Comparison of ENCODE assay signal across 8 cellular contexts in the genomic region with DNA sequence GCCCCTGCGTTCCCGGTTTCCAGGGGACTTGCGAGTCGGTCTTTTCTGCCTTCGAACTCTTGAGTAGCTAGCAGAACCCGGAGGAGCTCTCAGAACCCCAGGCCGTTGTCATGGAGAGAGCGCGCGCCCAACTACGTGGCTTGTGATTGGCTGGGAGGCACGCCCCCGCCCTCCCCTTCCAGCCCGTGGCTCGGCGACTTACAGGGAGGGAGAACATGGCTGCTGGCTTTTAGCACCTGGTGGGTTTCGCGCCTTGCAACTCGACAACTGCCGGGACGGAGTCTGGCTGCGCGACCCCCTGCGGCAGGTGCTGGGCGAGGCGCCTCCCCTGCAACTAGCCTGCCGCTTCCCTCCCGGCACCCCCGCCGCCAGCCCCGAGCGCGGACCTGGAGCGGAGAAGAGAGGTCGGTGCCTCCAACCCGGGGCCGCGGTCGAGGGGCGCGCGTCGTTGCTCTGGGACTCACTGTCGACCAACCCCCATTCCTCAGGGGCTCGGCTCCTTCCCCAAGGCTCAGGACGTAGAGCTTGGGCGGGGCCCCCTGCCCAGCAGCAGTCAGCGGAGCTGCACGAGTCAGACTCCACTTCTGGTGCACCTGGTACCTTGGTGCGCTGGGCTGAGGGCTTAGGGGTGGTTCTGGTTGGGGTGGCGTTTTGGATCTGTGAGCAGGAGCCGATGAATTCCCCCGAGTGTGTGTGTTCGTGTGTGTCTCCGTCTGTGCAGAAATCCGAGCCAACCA. TPM values are rescaled to one million over a fixed set of nuclear protein-coding genes. Genes with fewer than 3 reads are reported as not detected.
DNase-seq lines count a peak whose midpoint lies in the region; ATAC-seq and TF ChIP-seq lines count a peak whose summit lies in the region.

No MANE protein-coding gene starts in this region.

- H3K27ac ChIP-seq in CD4-positive, CD25-positive, alpha-beta regulatory T cell (ENCODE audit: insufficient read depth, low read length, poor library complexity, severe bottlenecking): peak overlapping the region; percentile 38
- H3K27ac ChIP-seq in HUES64 (ENCODE audit: low read depth, low read length): peak overlapping the region; percentile 46; the same call in 1 of the 2 replicates
- no peak overlapping the region for H3K27ac ChIP-seq in PC-3 (ENCODE audit: low read length)
- H3K27ac ChIP-seq in fibroblast of lung (ENCODE audit: insufficient read depth, low read length): no peak overlapping the region

- ATAC-seq in CD4-positive, CD25-positive, alpha-beta regulatory T cell (ENCODE audit: low read depth in 2 of 2): peak; percentile 89 to 90
- ATAC-seq in PC-3: peak; percentile 88
- ATAC-seq in naive thymus-derived CD8-positive, alpha-beta T cell: peak; percentile 90
- ATAC-seq in stimulated activated memory B cell treated with anti-CD40 and anti-IgM and Interleukin-4, amounts not matched to agents 10 μg/mL and 1 μg/mL and 100 μg/mL, for 72 hours: peak; percentile 96

- peaks cover 9% of the 10 kb centered on the region; the same call in 1 of the 2 replicates for H3K79me2 ChIP-seq in PC-3 (ENCODE audit: low read length)
- H3K79me2 ChIP-seq in fibroblast of lung (ENCODE audit: control insufficient read depth, insufficient read depth, low read length): no peaks in the 10 kb centered on the region

- intact Hi-C loops in PC-3 (cut with micrococcal nuclease): loop anchor here (5.0 to 10.0 kb wide), 3 partner anchors 62 to 275 kb away; no protein-coding TSS in a partner anchor
- intact Hi-C loops in activated T-helper 1 cell treated with anti-CD3 and anti-CD28 coated beads, Interleukin-12 subunit alpha, Interleukin-12 subunit beta, Interleukin-2, Interleukin-4 antibody, amounts not matched to agents 30 ng/mL and 10 ng/mL and 1 ng/mL, durations not matched to agents 14 hours and 24 hours and 36 hours (cut with micrococcal nuclease): loop anchor here (1.0 to 5.0 kb wide), 6 partner anchors 9 to 603 kb away; a partner anchor contains a TSS

- peaks cover 6% of the 10 kb centered on the region for H3K27me3 Mint-ChIP-seq in CD4-positive, CD25-positive, alpha-beta regulatory T cell
- H3K27me3 Mint-ChIP-seq in activated T-helper 1 cell treated with anti-CD3 and anti-CD28 coated beads, Interleukin-12 subunit alpha, Interleukin-12 subunit beta, Interleukin-2, Interleukin-4 antibody, amounts not matched to agents 30 ng/mL and 10 ng/mL and 1 ng/mL, durations not matched to agents 14 hours and 24 hours and 36 hours (ENCODE audit: insufficient read depth): peaks cover 4% of the 10 kb centered on the region
- H3K27me3 Mint-ChIP-seq in naive thymus-derived CD8-positive, alpha-beta T cell: peaks cover 0 to 2% (median 0%) of the 10 kb centered on the region in 5 donors
- H3K27me3 Mint-ChIP-seq in stimulated activated memory B cell treated with anti-CD40 and anti-IgM and Interleukin-4, amounts not matched to agents 10 μg/mL and 1 μg/mL and 100 μg/mL, for 72 hours: no peaks in the 10 kb centered on the region

- POLR2A ChIA-PET in PC-3 (lab: Charles Lee; ENCODE audit: unreplicated experiment): interaction anchor here (0.7 kb wide), 1 partner anchor 207 kb away, joined by 3 read pairs; no protein-coding TSS in a partner anchor
- POLR2A ChIA-PET in naive thymus-derived CD8-positive, alpha-beta T cell (lab: Charles Lee): interaction anchor here (1.0 to 3.0 kb wide), 7 partner anchors 9 to 602 kb away, joined by 3 to 25 read pairs (median 5); a partner anchor contains a TSS

- 4% methylated on average over 56 of the region's 56 CpGs for WGBS in HUES64

- peaks cover 24% of the 10 kb centered on the region for H3K4me1 ChIP-seq in CD4-positive, CD25-positive, alpha-beta regulatory T cell (ENCODE audit: control insufficient read depth, insufficient read depth, low read length, poor library complexity, severe bottlenecking)
- peaks cover 4% of the 10 kb centered on the region; the same call in 1 of the 2 replicates for H3K4me1 ChIP-seq in HUES64 (ENCODE audit: insufficient read depth, low read length)
- peaks cover 12% of the 10 kb centered on the region for H3K4me1 ChIP-seq in PC-3 (ENCODE audit: insufficient read depth, low read length)
- H3K4me1 ChIP-seq in fibroblast of lung (ENCODE audit: control insufficient read depth, extremely low read depth, insufficient read depth, low read length): peaks cover 4% of the 10 kb centered on the region

- peak; percentile 81 to 93 (median 90) for DNase-seq in CD4-positive, CD25-positive, alpha-beta regulatory T cell
- DNase-seq in GM20000 (ENCODE audit: low spot score) (peak; percentile 98), PC-3 (peak; percentile 81), fibroblast of lung (ENCODE audit: low read depth in 2 of 2) (peak; percentile 81 to 83)
- DNase-seq in activated T-helper 1 cell treated with anti-CD3 and anti-CD28 coated beads, Interleukin-12 subunit alpha, Interleukin-12 subunit beta, Interleukin-2, Interleukin-4 antibody, amounts not matched to agents 30 ng/mL and 10 ng/mL and 1 ng/mL, durations not matched to agents 14 hours and 24 hours and 36 hours (ENCODE audit: low spot score): peak; percentile 84
- DNase-seq in naive thymus-derived CD8-positive, alpha-beta T cell: peak; percentile 79 to 95 (median 89)

- BruUV-seq in PC-3 (replicated peaks; lab: Mats Ljungman, UMichigan): no TSS peak

- H3K36me3 Mint-ChIP-seq in CD4-positive, CD25-positive, alpha-beta regulatory T cell: peaks cover 6% of the 10 kb centered on the region
- H3K36me3 Mint-ChIP-seq in activated T-helper 1 cell treated with anti-CD3 and anti-CD28 coated beads, Interleukin-12 subunit alpha, Interleukin-12 subunit beta, Interleukin-2, Interleukin-4 antibody, amounts not matched to agents 30 ng/mL and 10 ng/mL and 1 ng/mL, durations not matched to agents 14 hours and 24 hours and 36 hours (ENCODE audit: low read depth): peaks cover 11% of the 10 kb centered on the region
- peaks cover 8 to 13% (median 9%) of the 10 kb centered on the region in 3 donors for H3K36me3 Mint-ChIP-seq in naive thymus-derived CD8-positive, alpha-beta T cell
- H3K36me3 Mint-ChIP-seq in stimulated activated memory B cell treated with anti-CD40 and anti-IgM and Interleukin-4, amounts not matched to agents 10 μg/mL and 1 μg/mL and 100 μg/mL, for 72 hours: peaks cover 10% of the 10 kb centered on the region

- CTCF ChIA-PET in PC-3 (lab: Charles Lee): interaction anchor here (0.5 to 1.6 kb wide), 5 partner anchors 9 to 166 kb away, joined by 3 to 8 read pairs (median 4); no protein-coding TSS in a partner anchor

- H3K27ac Mint-ChIP-seq in CD4-positive, CD25-positive, alpha-beta regulatory T cell: peak overlapping the region in 2 of 3 donors; percentile 89 to 92
- peak overlapping the region; percentile 71 for H3K27ac Mint-ChIP-seq in activated T-helper 1 cell treated with anti-CD3 and anti-CD28 coated beads, Interleukin-12 subunit alpha, Interleukin-12 subunit beta, Interleukin-2, Interleukin-4 antibody, amounts not matched to agents 30 ng/mL and 10 ng/mL and 1 ng/mL, durations not matched to agents 14 hours and 24 hours and 36 hours
- H3K27ac Mint-ChIP-seq in naive thymus-derived CD8-positive, alpha-beta T cell: peak overlapping the region; percentile 53 to 96 (median 90)
- peak overlapping the region; percentile 76 for H3K27ac Mint-ChIP-seq in stimulated activated memory B cell treated with anti-CD40 and anti-IgM and Interleukin-4, amounts not matched to agents 10 μg/mL and 1 μg/mL and 100 μg/mL, for 72 hours

- no peaks in the 10 kb centered on the region for H3K36me3 ChIP-seq in CD4-positive, CD25-positive, alpha-beta regulatory T cell (ENCODE audit: control insufficient read depth, insufficient read depth, low read length)
- H3K36me3 ChIP-seq in HUES64 (ENCODE audit: insufficient read depth, low read length): peaks cover 5% of the 10 kb centered on the region; the same call in 1 of the 2 replicates
- peaks cover 5% of the 10 kb centered on the region; the same call in 1 of the 2 replicates for H3K36me3 ChIP-seq in PC-3 (ENCODE audit: low read depth, low read length)
- no peaks in the 10 kb centered on the region for H3K36me3 ChIP-seq in fibroblast of lung (ENCODE audit: control insufficient read depth, insufficient read depth, low read length)

- H3K9ac ChIP-seq in HUES64 (ENCODE audit: low read depth, low read length) (peak overlapping the region; percentile 71), PC-3 (ENCODE audit: low read length) (peak overlapping the region; percentile 80), fibroblast of lung (ENCODE audit: insufficient read depth, low read length) (peak overlapping the region; percentile 52)

- H3K4me1 Mint-ChIP-seq in CD4-positive, CD25-positive, alpha-beta regulatory T cell: peaks cover 5 to 24% (median 15%) of the 10 kb centered on the region in 4 donors
- H3K4me1 Mint-ChIP-seq in activated T-helper 1 cell treated with anti-CD3 and anti-CD28 coated beads, Interleukin-12 subunit alpha, Interleukin-12 subunit beta, Interleukin-2, Interleukin-4 antibody, amounts not matched to agents 30 ng/mL and 10 ng/mL and 1 ng/mL, durations not matched to agents 14 hours and 24 hours and 36 hours (ENCODE audit: low read depth): peaks cover 18% of the 10 kb centered on the region
- H3K4me1 Mint-ChIP-seq in naive thymus-derived CD8-positive, alpha-beta T cell: peaks cover 14 to 23% (median 20%) of the 10 kb centered on the region in 4 donors
- H3K4me1 Mint-ChIP-seq in stimulated activated memory B cell treated with anti-CD40 and anti-IgM and Interleukin-4, amounts not matched to agents 10 μg/mL and 1 μg/mL and 100 μg/mL, for 72 hours: peaks cover 26% of the 10 kb centered on the region

- no peaks in the 10 kb centered on the region for H3K27me3 ChIP-seq in CD4-positive, CD25-positive, alpha-beta regulatory T cell (ENCODE audit: control insufficient read depth, insufficient read depth, low read length)
- H3K27me3 ChIP-seq in HUES64 (ENCODE audit: insufficient read depth, low read length) (peaks cover 28% of the 10 kb centered on the region), PC-3 (ENCODE audit: low read length) (no peaks in the 10 kb centered on the region), fibroblast of lung (ENCODE audit: control insufficient read depth, insufficient read depth, low read length) (no peaks in the 10 kb centered on the region)

- H3K4me2 ChIP-seq in PC-3 (ENCODE audit: low read length) (peak overlapping the region; percentile 94), fibroblast of lung (ENCODE audit: extremely low read depth, insufficient read depth, low read length) (peak overlapping the region; percentile 91)

- H3K9me3 Mint-ChIP-seq in CD4-positive, CD25-positive, alpha-beta regulatory T cell: no peaks in the 10 kb centered on the region
- H3K9me3 Mint-ChIP-seq in activated T-helper 1 cell treated with anti-CD3 and anti-CD28 coated beads, Interleukin-12 subunit alpha, Interleukin-12 subunit beta, Interleukin-2, Interleukin-4 antibody, amounts not matched to agents 30 ng/mL and 10 ng/mL and 1 ng/mL, durations not matched to agents 14 hours and 24 hours and 36 hours: peaks cover 19% of the 10 kb centered on the region
- peaks cover 0 to 5% (median 0%) of the 10 kb centered on the region in 9 donors for H3K9me3 Mint-ChIP-seq in naive thymus-derived CD8-positive, alpha-beta T cell
- H3K9me3 Mint-ChIP-seq in stimulated activated memory B cell treated with anti-CD40 and anti-IgM and Interleukin-4, amounts not matched to agents 10 μg/mL and 1 μg/mL and 100 μg/mL, for 72 hours: peaks cover 9% of the 10 kb centered on the region

- peak overlapping the region; percentile 91 to 94 (median 92) for H3K4me3 Mint-ChIP-seq in CD4-positive, CD25-positive, alpha-beta regulatory T cell
- H3K4me3 Mint-ChIP-seq in activated T-helper 1 cell treated with anti-CD3 and anti-CD28 coated beads, Interleukin-12 subunit alpha, Interleukin-12 subunit beta, Interleukin-2, Interleukin-4 antibody, amounts not matched to agents 30 ng/mL and 10 ng/mL and 1 ng/mL, durations not matched to agents 14 hours and 24 hours and 36 hours: peak overlapping the region; percentile 85
- H3K4me3 Mint-ChIP-seq in naive thymus-derived CD8-positive, alpha-beta T cell: peak overlapping the region; percentile 80 to 94 (median 91)
- H3K4me3 Mint-ChIP-seq in stimulated activated memory B cell treated with anti-CD40 and anti-IgM and Interleukin-4, amounts not matched to agents 10 μg/mL and 1 μg/mL and 100 μg/mL, for 72 hours: peak overlapping the region; percentile 88

- H3K4me3 ChIP-seq in CD4-positive, CD25-positive, alpha-beta regulatory T cell (ENCODE audit: low read depth, low read length): peak overlapping the region; percentile 71
- H3K4me3 ChIP-seq in HUES64 (ENCODE audit: low read length) (peak overlapping the region; percentile 69), PC-3 (ENCODE audit: low read length) (peak overlapping the region; percentile 85), fibroblast of lung (replicated peaks in 1 of 4; ENCODE audit: control extremely low read depth in 1 of 4, insufficient read depth in 1 of 4, low read depth in 3 of 4, low read length in 4 of 4) (peak overlapping the region; percentile 63 to 83 (median 78))

- no peaks in the 10 kb centered on the region for H3F3A ChIP-seq in PC-3 (ENCODE audit: low read length, unreplicated experiment)

- H3K9me3 ChIP-seq in CD4-positive, CD25-positive, alpha-beta regulatory T cell (ENCODE audit: control insufficient read depth in 2 of 2, low read length in 2 of 2): no peaks in the 10 kb centered on the region
- H3K9me3 ChIP-seq in HUES64 (ENCODE audit: insufficient read depth, low read depth, low read length): peaks cover 3% of the 10 kb centered on the region; the same call in 1 of the 2 replicates
- no peaks in the 10 kb centered on the region for H3K9me3 ChIP-seq in PC-3 (ENCODE audit: low read length)
- no peaks in the 10 kb centered on the region for H3K9me3 ChIP-seq in fibroblast of lung (ENCODE audit: control insufficient read depth, insufficient read depth, low read depth, low read length)

- H3K9me2 ChIP-seq in PC-3 (replicated peaks; ENCODE audit: low read length): no peaks in the 10 kb centered on the region

- no peaks in the 10 kb centered on the region for H4K20me1 ChIP-seq in PC-3 (ENCODE audit: low read length)
- H4K20me1 ChIP-seq in fibroblast of lung (ENCODE audit: control insufficient read depth, extremely low read depth, insufficient read depth, low read length): no peaks in the 10 kb centered on the region

- TF ChIP-seq CTCF in GM20000 (IDR thresholded peaks at IDR 0.05; ENCODE audit: extremely low read depth, missing control alignments) (no peak), PC-3 (conservative IDR thresholded peaks at IDR 0.05; ENCODE audit: low read depth, low read length) (no peak), fibroblast of lung (conservative IDR thresholded peaks at IDR 0.05 in 1 of 2, IDR thresholded peaks at IDR 0.05 in 1 of 2; ENCODE audit: low read depth in 1 of 2, low read length in 2 of 2) (no peak)

- H2AFZ ChIP-seq in PC-3 (ENCODE audit: low read length) (peak overlapping the region; percentile 97), fibroblast of lung (ENCODE audit: low read length) (peak overlapping the region; percentile 94)

RNA-seq across cellular contexts. Expression of a gene that starts 9.0 kb away (rescaled TPM):
- 21.5 TPM for total RNA-seq in CD4-positive, CD25-positive, alpha-beta regulatory T cell
- 10 to 100 TPM; 20.6 to 49.3 (median 27.6) TPM for polyA plus RNA-seq in CD4-positive, CD25-positive, alpha-beta regulatory T cell
- 17.3 TPM for polyA plus RNA-seq in HUES64 (2013, experiment 1 of 2)
- 22.2 TPM for polyA plus RNA-seq in HUES64 (2013, experiment 2 of 2)
- 13.1 and 18.9 TPM in 2 replicates for total RNA-seq in PC-3 (2014; rRNA removed)
- 19.3 and 21.9 TPM in 2 replicates for total RNA-seq in activated T-helper 1 cell treated with anti-CD3 and anti-CD28 coated beads, Interleukin-12 subunit alpha, Interleukin-12 subunit beta, Interleukin-2, Interleukin-4 antibody, amounts not matched to agents 30 ng/mL and 10 ng/mL and 1 ng/mL, durations not matched to agents 14 hours and 24 hours and 36 hours
- 38.5 and 42.8 TPM in 2 replicates for total RNA-seq in fibroblast of lung
- polyA plus RNA-seq in fibroblast of lung: 12.8 and 18.7 TPM in 2 replicates
- polyA plus RNA-seq in fibroblast of lung (2012): 10.6 and 13.2 TPM in 2 replicates
- 4.7 and 8.6 TPM in 2 replicates for polyA minus RNA-seq in fibroblast of lung (ENCODE audit: low replicate concordance)
- total RNA-seq in naive thymus-derived CD8-positive, alpha-beta T cell: 10 to 100 TPM; 54.2 to 55.7 TPM
- 10 to 100 TPM; 25.2 to 29.2 (median 29.1) TPM for polyA plus RNA-seq in naive thymus-derived CD8-positive, alpha-beta T cell

Comparison
In these comparisons a context has a peak if more than half of its experiments do, and no peak if none do; other contexts are left out.
1. H3K27ac ChIP-seq: peak in CD4-positive, CD25-positive, alpha-beta regulatory T cell (single experiment) and HUES64 (single experiment); none in PC-3 (single experiment) and fibroblast of lung (single experiment).
2. Peak in every context shown above with its lines, with median percentiles within 50 percentile points of each other: ATAC-seq, DNase-seq, H3K4me3 ChIP-seq, H3K27ac Mint-ChIP-seq, H3K4me3 Mint-ChIP-seq and H3K9ac ChIP-seq.